In genomic region chr4:38412137-38412536, GRCh38 we compare ENCODE assay signal across 18 cellular contexts.
"Had no signal": no experiment of that assay in that cellular context is flagged by ENCODE, and none has a peak within 500 bp of the region (broad histone marks: within the 10 kb centered on the region; RNA-seq: fewer than 3 reads in every experiment).

No MANE protein-coding gene starts in this region.

- H3K4me1 ChIP-seq: gastrocnemius medialis, parathyroid adenoma, prostate gland, sigmoid colon had no signal

- H3K4me3 Mint-ChIP-seq: natural killer cell had no signal

- H3K9me3 Mint-ChIP-seq: natural killer cell had no signal

- H3K36me3 Mint-ChIP-seq: natural killer cell had no signal

- ATAC-seq: esophagus mucosa, gastrocnemius medialis, natural killer cell had no signal

- DNase-seq: central memory CD4-positive, alpha-beta T cell; effector memory CD4-positive, alpha-beta T cell; gastrocnemius medialis; glutamatergic neuron; islet precursor cell; mammary epithelial cell; natural killer cell; sigmoid colon; stimulated activated CD4-positive, alpha-beta T cell treated with anti-CD3 and anti-CD28 coated beads, Interleukin-12 subunit alpha, Interleukin-12 subunit beta, amount 100 ng/mL, for 4 hours; stimulated activated naive CD4-positive, alpha-beta T cell; stomach; transverse colon had no signal

- H3K9ac ChIP-seq: parathyroid adenoma had no signal

- H3K9me3 ChIP-seq: gastrocnemius medialis, prostate gland, sigmoid colon, stomach, thoracic aorta, transverse colon had no signal

- H3K27ac Mint-ChIP-seq: natural killer cell had no signal

- H2AFZ ChIP-seq: parathyroid adenoma had no signal

- H3K27ac ChIP-seq: gastrocnemius medialis, parathyroid adenoma, prostate gland, sigmoid colon, skin epidermis, stomach, thoracic aorta, transverse colon had no signal

- H3K36me3 ChIP-seq: gastrocnemius medialis, prostate gland, sigmoid colon, stomach, thoracic aorta, transverse colon had no signal

- H3K4me3 ChIP-seq: gastrocnemius medialis, prostate gland, sigmoid colon, skin epidermis, stomach, thoracic aorta, transverse colon had no signal

- FAIRE-seq: endometrium had no signal

- H3K79me2 ChIP-seq: parathyroid adenoma had no signal

- H3K27me3 ChIP-seq: gastrocnemius medialis, sigmoid colon, stomach, transverse colon had no signal
